Comparison of ENCODE assay signal across 16 cellular contexts in genomic region chr14:78232666-78233065, GRCh38.
DNase-seq lines count a peak whose midpoint lies in the region; ATAC-seq and TF ChIP-seq lines count a peak whose summit lies in the region.
"Had no signal": no experiment of that assay in that cellular context is flagged by ENCODE, and none has a peak within 500 bp of the region (broad histone marks: within the 10 kb centered on the region; RNA-seq: fewer than 3 reads in every experiment).

No MANE protein-coding gene starts in this region.

- DNase-seq in NCI-H2081 (lab: John Stamatoyannopoulos, UW) = peak; percentile 42 to 74
- no peak for DNase-seq in NCI-H2081 treated with DMSO at 0.1 percent for 48 hours (lab: John Stamatoyannopoulos, UW)
- peak; percentile 23 for DNase-seq in NCI-H1417 treated with DMSO at 0.1 percent for 48 hours (lab: John Stamatoyannopoulos, UW)
- peak; percentile 96 for DNase-seq in NCI-H69 (lab: John Stamatoyannopoulos, UW)
- no peak for DNase-seq in nephron progenitor cell
- no peak for DNase-seq in GM13977 (ENCODE audit: low spot score)
- DNase-seq in epidermal melanocyte (ENCODE audit: insufficient read length, low spot score) = no peak
- DNase-seq: ACHN, AML-193, DMS53, H9, NCI-H1048, NCI-H526 had no signal

- peak overlapping the region; percentile 70 for H3K27ac Mint-ChIP-seq in nephron progenitor cell
- H3K27ac Mint-ChIP-seq: CD14-positive monocyte; H9; T-helper 2 cell treated with Interferon-gamma antibody and Interleukin-4, amounts not matched to agents 5 μg/mL and 100 μg/mL, for 36 hours had no signal

- H3K4me3 Mint-ChIP-seq in nephron progenitor cell = no peak overlapping the region
- H3K4me3 Mint-ChIP-seq: CD14-positive monocyte; H9; T-helper 2 cell treated with Interferon-gamma antibody and Interleukin-4, amounts not matched to agents 5 μg/mL and 100 μg/mL, for 36 hours had no signal

- no peaks in the 10 kb centered on the region for H3K9me3 Mint-ChIP-seq in nephron progenitor cell
- H3K9me3 Mint-ChIP-seq: H9; T-helper 2 cell treated with Interferon-gamma antibody and Interleukin-4, amounts not matched to agents 5 μg/mL and 100 μg/mL, for 36 hours had no signal

- ATAC-seq in HG03097 (IDR thresholded peaks at IDR 0.05; ENCODE audit: low FRiP score, unreplicated experiment) = no peak

- H3K36me3 Mint-ChIP-seq in nephron progenitor cell (ENCODE audit: low read depth) = no peaks in the 10 kb centered on the region
- H3K36me3 Mint-ChIP-seq: CD14-positive monocyte had no signal

- H3K27me3 Mint-ChIP-seq in nephron progenitor cell (ENCODE audit: low read depth, poor library complexity) = peaks cover 24% of the 10 kb centered on the region

- in situ Hi-C loops in GM13977 (cut with MboI; ENCODE audit: low pct_unique_long_range_greater_than_20kb, low sequenced_read_pairs, unreplicated experiment) = no loop called here

- TF ChIP-seq CTCF in nephron progenitor cell (IDR thresholded peaks at IDR 0.05) (no peak), GM13977 (IDR thresholded peaks at IDR 0.05; ENCODE audit: extremely low read depth, insufficient read depth, missing control alignments) (no peak)

- peaks cover 13% of the 10 kb centered on the region for H3K4me1 Mint-ChIP-seq in nephron progenitor cell

Comparison
In these comparisons a context has a peak if more than half of its experiments do, and no peak if none do; other contexts are left out.
1. DNase-seq: peak in NCI-H2081 (2 of 2), NCI-H1417 treated with DMSO at 0.1 percent for 48 hours (single experiment) and NCI-H69 (single experiment); none in NCI-H2081 treated with DMSO at 0.1 percent for 48 hours (single experiment), nephron progenitor cell (single experiment), GM13977 (single experiment) and epidermal melanocyte (single experiment).